Comparison of ENCODE assay signal across 9 cellular contexts in the genomic region with DNA sequence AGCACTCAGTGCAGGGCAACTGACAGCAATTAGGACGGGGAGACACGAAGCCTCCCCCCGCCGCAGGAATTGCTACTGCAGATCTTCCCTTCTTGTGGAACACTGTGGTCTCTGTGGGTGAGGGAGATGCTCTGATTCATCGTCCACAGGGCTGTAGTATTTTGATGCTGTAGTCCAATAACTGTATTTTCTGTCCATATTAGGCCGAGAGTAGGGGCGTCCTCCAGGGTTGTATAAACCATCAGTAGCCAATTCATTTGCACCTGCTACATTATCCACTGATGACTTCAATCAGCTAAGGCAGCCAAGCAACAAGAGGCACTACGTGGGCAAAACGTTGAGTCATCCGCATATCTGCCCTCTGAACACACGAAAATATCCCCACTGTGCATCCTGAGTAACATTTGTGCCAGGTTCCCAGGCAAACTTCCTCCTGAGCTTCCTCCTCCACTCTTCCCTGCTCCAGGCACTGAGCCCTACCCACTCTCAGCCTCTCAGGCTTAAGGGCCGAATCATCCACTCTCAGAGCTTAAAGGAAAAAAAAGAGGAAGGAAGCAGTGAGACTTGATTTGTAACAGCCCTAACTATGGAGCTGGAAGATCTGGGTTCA.
DNase-seq lines count a peak whose midpoint lies in the region; ATAC-seq, FAIRE-seq and TF ChIP-seq lines count a peak whose summit lies in the region.
"Had no signal": no experiment of that assay in that cellular context is flagged by ENCODE, and none has a peak within 500 bp of the region (broad histone marks: within the 10 kb centered on the region; RNA-seq: fewer than 3 reads in every experiment).

No MANE protein-coding gene starts in this region.

- H3K4me1 ChIP-seq in endothelial cell of umbilical vein (ENCODE audit: control insufficient read depth, extremely low read depth, insufficient read depth, low read length): no peaks in the 10 kb centered on the region
- peaks cover 10% of the 10 kb centered on the region for H3K4me1 ChIP-seq in Karpas-422 (ENCODE audit: low read length)
- no peaks in the 10 kb centered on the region for H3K4me1 ChIP-seq in CD4-positive, alpha-beta memory T cell (ENCODE audit: insufficient read depth, low read length)

- peak overlapping the region in 1 of 7 donors; percentile 43 for H3K27ac Mint-ChIP-seq in CD4-positive, alpha-beta memory T cell

- no peaks in the 10 kb centered on the region for H3K36me3 Mint-ChIP-seq in CD4-positive, alpha-beta memory T cell

- no peak for FAIRE-seq in endothelial cell of umbilical vein (lab: Jason Lieb, UNC)

- H3K4me1 Mint-ChIP-seq in CD4-positive, alpha-beta memory T cell: peaks cover 0 to 5% (median 3%) of the 10 kb centered on the region in 4 donors

- H3K27me3 Mint-ChIP-seq in CD4-positive, alpha-beta memory T cell: no peaks in the 10 kb centered on the region

- H4K20me1 ChIP-seq in endothelial cell of umbilical vein (replicated peaks; ENCODE audit: control insufficient read depth, extremely low read depth, insufficient read depth, low read length): no peaks in the 10 kb centered on the region
- no peaks in the 10 kb centered on the region for H4K20me1 ChIP-seq in Karpas-422 (ENCODE audit: insufficient read depth, low read depth, low read length)

- no peak for TF ChIP-seq POLR2A in endothelial cell of umbilical vein (IDR thresholded peaks at IDR 0.05; ENCODE audit: low read depth, low read length)

- dilution Hi-C loops in endothelial cell of umbilical vein (cut with MboI; ENCODE audit: extremely low pct_ligation_motif_present, low sequenced_read_pairs): no loop called here

- intact Hi-C loops in endothelial cell of umbilical vein (cut with micrococcal nuclease): no loop called here
- intact Hi-C loops in CD4-positive, alpha-beta memory T cell (cut with micrococcal nuclease): no loop called here

- CTCF ChIA-PET in endothelial cell of umbilical vein (lab: Charles Lee): interaction anchor here (0.9 kb wide), 1 partner anchor 418 kb away, joined by 3 read pairs; no protein-coding TSS in a partner anchor
- CTCF ChIA-PET in CD4-positive, alpha-beta memory T cell (lab: Charles Lee; ENCODE audit: partially characterized antibody): interaction anchor here (0.6 to 1.5 kb wide), 3 partner anchors 21 to 54 kb away, joined by 3 to 4 read pairs (median 4); no protein-coding TSS in a partner anchor

- H3K9me3 Mint-ChIP-seq in CD4-positive, alpha-beta memory T cell: peaks cover 0 to 8% (median 5%) of the 10 kb centered on the region in 8 donors

- H3K27ac ChIP-seq in endothelial cell of umbilical vein (ENCODE audit: insufficient read depth, low read depth, low read length) (no peak overlapping the region), Karpas-422 (ENCODE audit: low read length) (no peak overlapping the region)
- no peak overlapping the region for H3K27ac ChIP-seq in CD4-positive, alpha-beta memory T cell (ENCODE audit: low read depth, low read length)
- H3K27ac ChIP-seq: tibial artery had no signal

- no peak overlapping the region for H3K4me3 Mint-ChIP-seq in CD4-positive, alpha-beta memory T cell

- no peak for TF ChIP-seq CTCF in endothelial cell of umbilical vein (IDR thresholded peaks at IDR 0.05; ENCODE audit: extremely low read depth in 1 of 2, insufficient read depth in 1 of 2, low read depth in 1 of 2, low read length in 2 of 2)

- no peak for ATAC-seq in GM18870 (IDR thresholded peaks at IDR 0.05; ENCODE audit: unreplicated experiment)

- POLR2A ChIA-PET in endothelial cell of umbilical vein (lab: Charles Lee): no interaction called here
- POLR2A ChIA-PET in CD4-positive, alpha-beta memory T cell (lab: Charles Lee; ENCODE audit: partially characterized antibody): no interaction called here

- H3K9ac ChIP-seq in endothelial cell of umbilical vein (replicated peaks; ENCODE audit: extremely low read depth, insufficient read depth, low read length) (no peak overlapping the region), Karpas-422 (ENCODE audit: low read length) (no peak overlapping the region)

- H3K27me3 ChIP-seq in endothelial cell of umbilical vein (ENCODE audit: control insufficient read depth in 2 of 2, insufficient read depth in 2 of 2, low read length in 2 of 2) (no peaks in the 10 kb centered on the region), Karpas-422 (ENCODE audit: low read length) (no peaks in the 10 kb centered on the region)
- H3K27me3 ChIP-seq in CD4-positive, alpha-beta memory T cell (ENCODE audit: insufficient read depth, low read length): no peaks in the 10 kb centered on the region
- H3K27me3 ChIP-seq: tibial artery had no signal

- H3K9me1 ChIP-seq in endothelial cell of umbilical vein (replicated peaks; ENCODE audit: control insufficient read depth, extremely low read depth, insufficient read depth, low read length): no peaks in the 10 kb centered on the region

- no peaks in the 10 kb centered on the region for H3K36me3 ChIP-seq in endothelial cell of umbilical vein (ENCODE audit: control insufficient read depth in 2 of 2, extremely low read depth in 1 of 2, insufficient read depth in 2 of 2, low read length in 2 of 2)
- no peaks in the 10 kb centered on the region for H3K36me3 ChIP-seq in Karpas-422 (ENCODE audit: insufficient read depth, low read length)
- no peaks in the 10 kb centered on the region for H3K36me3 ChIP-seq in CD4-positive, alpha-beta memory T cell (ENCODE audit: insufficient read depth, low read length)
- H3K36me3 ChIP-seq: tibial artery had no signal

- H3K4me2 ChIP-seq in endothelial cell of umbilical vein (ENCODE audit: insufficient read depth, low read length) (no peak overlapping the region), Karpas-422 (ENCODE audit: low read depth, low read length, poor library complexity, severe bottlenecking) (no peak overlapping the region)

- no peak overlapping the region for H2AFZ ChIP-seq in endothelial cell of umbilical vein (ENCODE audit: low read depth, low read length)
- H2AFZ ChIP-seq in Karpas-422 (ENCODE audit: low read length): no peak overlapping the region

- BruUV-seq in endothelial cell of umbilical vein (replicated peaks; lab: Mats Ljungman, UMichigan): no TSS peak

- H3K79me2 ChIP-seq in endothelial cell of umbilical vein (ENCODE audit: control insufficient read depth, insufficient read depth, low read length) (no peaks in the 10 kb centered on the region), Karpas-422 (ENCODE audit: low read length) (no peaks in the 10 kb centered on the region)

- no peak overlapping the region for H3K4me3 ChIP-seq in endothelial cell of umbilical vein (replicated peaks in 1 of 3; ENCODE audit: insufficient read depth in 1 of 3, low read depth in 1 of 3, low read length in 3 of 3)
- H3K4me3 ChIP-seq in Karpas-422 (ENCODE audit: low read length): no peak overlapping the region
- H3K4me3 ChIP-seq in CD4-positive, alpha-beta memory T cell (ENCODE audit: low read length in 2 of 2): no peak overlapping the region
- H3K4me3 ChIP-seq: tibial artery had no signal

- H3K9me3 ChIP-seq in endothelial cell of umbilical vein (replicated peaks; ENCODE audit: control insufficient read depth, insufficient read depth, low read length) (no peaks in the 10 kb centered on the region), Karpas-422 (ENCODE audit: low read length) (no peaks in the 10 kb centered on the region)
- no peaks in the 10 kb centered on the region for H3K9me3 ChIP-seq in CD4-positive, alpha-beta memory T cell (ENCODE audit: control insufficient read depth in 1 of 2, low read length in 2 of 2)
- H3K9me3 ChIP-seq: tibial artery had no signal

- no peaks in the 10 kb centered on the region for H3K9me2 ChIP-seq in Karpas-422 (replicated peaks; ENCODE audit: insufficient read depth, low read length)

- DNase-seq in GF-D8 (lab: John Stamatoyannopoulos, UW) (peak; percentile 43), NOMO-1 treated with dmso at 0.1 percent for 144 hours (lab: John Stamatoyannopoulos, UW; ENCODE audit: unreplicated experiment) (peak; percentile 75), endothelial cell of umbilical vein (ENCODE audit: low read depth, low spot score) (peak; percentile 11), pons (ENCODE audit: low spot score) (peak; percentile 6), Karpas-422 (no peak), cerebellum (ENCODE audit: low spot score) (no peak)
- DNase-seq in CD4-positive, alpha-beta memory T cell: no peak

TF ChIP-seq in endothelial cell of umbilical vein, 7 proteins besides CTCF, POLR2A, EP300 and RAD21:
- no peak for TF ChIP-seq MYC (IDR thresholded peaks at IDR 0.05; ENCODE audit: low read depth, low read length)
- TF ChIP-seq FOS (IDR thresholded peaks at IDR 0.05; ENCODE audit: borderline replicate concordance, insufficient read depth, low read length): peak; percentile 45

Comparison
In these comparisons a context has a peak if more than half of its experiments do, and no peak if none do; other contexts are left out.
1. DNase-seq: peak in GF-D8 (single experiment), NOMO-1 treated with dmso at 0.1 percent for 144 hours (single experiment), endothelial cell of umbilical vein (single experiment) and pons (single experiment); none in Karpas-422 (single experiment), CD4-positive, alpha-beta memory T cell (0 of 5) and cerebellum (single experiment).